15 cellular contexts compared by ENCODE assay signal in genomic region chr6:19754686-19755085, GRCh38.
A peak's percentile ranks its signal among the peaks of the same experiment; 100 is the strongest.
DNase-seq lines count a peak whose midpoint lies in the region; ATAC-seq and TF ChIP-seq lines count a peak whose summit lies in the region.
"Had no signal": no experiment of that assay in that cellular context is flagged by ENCODE, and none has a peak within 500 bp of the region (broad histone marks: within the 10 kb centered on the region; RNA-seq: fewer than 3 reads in every experiment).

No MANE protein-coding gene starts in this region.

- peaks cover 45% of the 10 kb centered on the region for H3K4me1 Mint-ChIP-seq in mesothelial cell of epicardium
- H3K4me1 Mint-ChIP-seq: B cell had no signal

- no peaks in the 10 kb centered on the region for H3K9me3 Mint-ChIP-seq in mesothelial cell of epicardium
- H3K9me3 Mint-ChIP-seq: CD4-positive, alpha-beta T cell had no signal

- DNase-seq in NCI-H2171 treated with DMSO at 0.1 percent for 48 hours (lab: John Stamatoyannopoulos, UW) (peak; percentile 38), NCI-H2171 (lab: John Stamatoyannopoulos, UW) (no peak), epithelial cell of esophagus (ENCODE audit: low read depth) (peak; percentile 47), mesothelial cell of epicardium (ENCODE audit: low spot score in 2 of 2, unreplicated experiment in 2 of 2) (no peak), omental fat pad (ENCODE audit: low spot score) (no peak), erythroblast (lab: John Stamatoyannopoulos, UW) (no peak), 8988T (no peak)
- DNase-seq: ACHN; C1 segment of cervical spinal cord; Calu3; CD4-positive, alpha-beta T cell; DMS 273 treated with DMSO at 0.1 percent for 48 hours had no signal

- no peak for TF ChIP-seq POLR2A in erythroblast (IDR thresholded peaks at IDR 0.05; ENCODE audit: low read length)

- no peak overlapping the region for H3K4me3 Mint-ChIP-seq in mesothelial cell of epicardium
- H3K4me3 Mint-ChIP-seq: B cell; CD4-positive, alpha-beta T cell had no signal

- H3K36me3 Mint-ChIP-seq in mesothelial cell of epicardium = no peaks in the 10 kb centered on the region

- H3K27me3 Mint-ChIP-seq in mesothelial cell of epicardium (ENCODE audit: low read depth) = no peaks in the 10 kb centered on the region
- H3K27me3 Mint-ChIP-seq: B cell had no signal

- TF ChIP-seq CTCF in epithelial cell of esophagus (IDR thresholded peaks at IDR 0.05; ENCODE audit: insufficient read depth, low read depth, low read length, missing control alignments) (no peak), mesothelial cell of epicardium (IDR thresholded peaks at IDR 0.05; ENCODE audit: unreplicated experiment) (no peak), omental fat pad (IDR thresholded peaks at IDR 0.05) (no peak)

- H3K27ac Mint-ChIP-seq in mesothelial cell of epicardium = peak overlapping the region; percentile 24
- H3K27ac Mint-ChIP-seq: B cell; CD4-positive, alpha-beta T cell had no signal

- no peak overlapping the region for H3K4me3 ChIP-seq in epithelial cell of esophagus (ENCODE audit: low read length)

- ATAC-seq in omental fat pad (ENCODE audit: low FRiP score) = no peak
- ATAC-seq: HCT116, HepG2 had no signal

Comparison
In these comparisons a context has a peak if more than half of its experiments do, and no peak if none do; other contexts are left out.
1. DNase-seq: peak in NCI-H2171 treated with DMSO at 0.1 percent for 48 hours (single experiment) and epithelial cell of esophagus (single experiment); none in NCI-H2171 (single experiment), mesothelial cell of epicardium (0 of 2), omental fat pad (single experiment), erythroblast (0 of 2) and 8988T (single experiment).